33 cellular contexts compared by ENCODE assay signal in genomic region chr1:157277281-157277680, GRCh38.
"Had no signal": no experiment of that assay in that cellular context is flagged by ENCODE, and none has a peak within 500 bp of the region (broad histone marks: within the 10 kb centered on the region; RNA-seq: fewer than 3 reads in every experiment).

No MANE protein-coding gene starts in this region.

- H3K9me3 ChIP-seq: ascending aorta, breast epithelium, colonic mucosa, esophagus squamous epithelium, gastroesophageal sphincter had no signal

- DNase-seq: activated CD4-positive, alpha-beta memory T cell treated with anti-CD3 and anti-CD28 coated beads for 36 hours; activated CD4-positive, alpha-beta T cell treated with anti-CD3 and anti-CD28 coated beads for 36 hours; activated CD4-positive, alpha-beta T cell treated with anti-CD3 and anti-CD28 coated beads, Interleukin-2, amount 10 ng/mL, durations not matched to agents 24 days and 14 days; activated CD4-positive, CD25-positive, alpha-beta regulatory T cell; activated CD4-positive, CD25-positive, alpha-beta regulatory T cell treated with anti-CD3 and anti-CD28 coated beads, Interleukin-2, amount 50 U/mL, for 72 hours; activated CD8-positive, alpha-beta memory T cell treated with anti-CD3 and anti-CD28 coated beads, Interleukin-2, amount 10 ng/mL, durations not matched to agents 7 days and 5 days; activated CD8-positive, alpha-beta memory T cell treated with anti-CD3 and anti-CD28 coated beads, Interleukin-2, amount 50 U/mL, for 4 hours; activated CD8-positive, alpha-beta T cell treated with anti-CD3 and anti-CD28 coated beads, Interleukin-2, amount 10 ng/mL, durations not matched to agents 7 days and 5 days; activated gamma-delta T cell; activated naive CD4-positive, alpha-beta T cell; activated naive CD4-positive, alpha-beta T cell treated with anti-CD3 and anti-CD28 coated beads, Interleukin-2, amount 10 ng/mL, durations not matched to agents 7 days and 5 days; activated naive CD8-positive, alpha-beta T cell treated with anti-CD3 and anti-CD28 coated beads, Interleukin-2, amount 10 ng/mL, durations not matched to agents 7 days and 5 days; activated T-cell treated with anti-CD3 and anti-CD28 coated beads, Interleukin-2, amount 50 U/mL, for 1 hour; activated T-cell treated with anti-CD3 and anti-CD28 coated beads, Interleukin-2, amount 50 U/mL, for 48 hours; central memory CD4-positive, alpha-beta T cell; cerebellar nuclear complex; colonic mucosa; dorsolateral prefrontal cortex; effector memory CD4-positive, alpha-beta T cell; erythroblast; esophagus squamous epithelium; foreskin melanocyte; heart right ventricle; T-helper 2 cell had no signal

- H3K27ac Mint-ChIP-seq: activated CD4-positive, alpha-beta memory T cell treated with anti-CD3 and anti-CD28 coated beads for 36 hours; activated CD4-positive, alpha-beta T cell treated with anti-CD3 and anti-CD28 coated beads for 36 hours; activated CD4-positive, alpha-beta T cell treated with anti-CD3 and anti-CD28 coated beads, Interleukin-2, amount 10 ng/mL, durations not matched to agents 24 days and 14 days; activated CD8-positive, alpha-beta memory T cell treated with anti-CD3 and anti-CD28 coated beads, Interleukin-2, amount 10 ng/mL, durations not matched to agents 7 days and 5 days; activated CD8-positive, alpha-beta T cell treated with anti-CD3 and anti-CD28 coated beads, Interleukin-2, amount 10 ng/mL, durations not matched to agents 7 days and 5 days; activated naive CD4-positive, alpha-beta T cell treated with anti-CD3 and anti-CD28 coated beads, Interleukin-2, amount 10 ng/mL, durations not matched to agents 7 days and 5 days; activated naive CD4-positive, alpha-beta T cell treated with anti-CD3 and anti-CD28 coated beads, Interleukin-2, amount 50 U/mL, for 72 hours; activated naive CD8-positive, alpha-beta T cell treated with anti-CD3 and anti-CD28 coated beads, Interleukin-2, amount 10 ng/mL, durations not matched to agents 7 days and 5 days; activated T-helper 1 cell treated with anti-CD3 and anti-CD28 coated beads, Interleukin-12 subunit alpha, Interleukin-12 subunit beta, Interleukin-2, Interleukin-4 antibody, amounts not matched to agents 30 ng/mL and 10 ng/mL and 1 ng/mL, durations not matched to agents 14 hours and 24 hours and 36 hours; activated T-helper 2 cell treated with anti-CD3 and anti-CD28 coated beads, Interferon-gamma antibody, Interleukin-2, Interleukin-4, amounts not matched to agents 10 μg/mL and 5 μg/mL and 100 μg/mL, durations not matched to agents 14 hours and 24 hours and 36 hours; brain; dendritic cell treated with granulocyte-macrophage colony-stimulating factor and Interleukin-4, amounts not matched to agents 40 ng/mL and 50 ng/mL, for 4 days had no signal

- H3K27me3 ChIP-seq: ascending aorta, breast epithelium, cardiac muscle cell, colonic mucosa had no signal

- H3K27ac ChIP-seq: ascending aorta, breast epithelium, cardiac muscle cell, colonic mucosa, dorsolateral prefrontal cortex, esophagus squamous epithelium, gastroesophageal sphincter, heart right ventricle had no signal

- H3K36me3 ChIP-seq: ascending aorta, breast epithelium, cardiac muscle cell, colonic mucosa, esophagus squamous epithelium, gastroesophageal sphincter, heart right ventricle had no signal

- H3K4me3 Mint-ChIP-seq: activated CD4-positive, alpha-beta memory T cell treated with anti-CD3 and anti-CD28 coated beads for 36 hours; activated CD4-positive, alpha-beta T cell treated with anti-CD3 and anti-CD28 coated beads for 36 hours; activated CD4-positive, alpha-beta T cell treated with anti-CD3 and anti-CD28 coated beads, Interleukin-2, amount 10 ng/mL, durations not matched to agents 24 days and 14 days; activated CD8-positive, alpha-beta memory T cell treated with anti-CD3 and anti-CD28 coated beads, Interleukin-2, amount 10 ng/mL, durations not matched to agents 7 days and 5 days; activated CD8-positive, alpha-beta T cell treated with anti-CD3 and anti-CD28 coated beads, Interleukin-2, amount 10 ng/mL, durations not matched to agents 7 days and 5 days; activated naive CD4-positive, alpha-beta T cell treated with anti-CD3 and anti-CD28 coated beads, Interleukin-2, amount 10 ng/mL, durations not matched to agents 7 days and 5 days; activated naive CD8-positive, alpha-beta T cell treated with anti-CD3 and anti-CD28 coated beads, Interleukin-2, amount 10 ng/mL, durations not matched to agents 7 days and 5 days; activated T-helper 1 cell treated with anti-CD3 and anti-CD28 coated beads, Interleukin-12 subunit alpha, Interleukin-12 subunit beta, Interleukin-2, Interleukin-4 antibody, amounts not matched to agents 30 ng/mL and 10 ng/mL and 1 ng/mL, durations not matched to agents 14 hours and 24 hours and 36 hours; brain; dendritic cell treated with granulocyte-macrophage colony-stimulating factor and Interleukin-4, amounts not matched to agents 40 ng/mL and 50 ng/mL, for 4 days had no signal

- H3K27me3 Mint-ChIP-seq: brain had no signal

- H3K4me1 Mint-ChIP-seq: activated CD4-positive, alpha-beta T cell treated with anti-CD3 and anti-CD28 coated beads for 36 hours; activated CD4-positive, alpha-beta T cell treated with anti-CD3 and anti-CD28 coated beads, Interleukin-2, amount 10 ng/mL, durations not matched to agents 24 days and 14 days; activated CD8-positive, alpha-beta memory T cell treated with anti-CD3 and anti-CD28 coated beads, Interleukin-2, amount 10 ng/mL, durations not matched to agents 7 days and 5 days; activated naive CD4-positive, alpha-beta T cell treated with anti-CD3 and anti-CD28 coated beads, Interleukin-2, amount 10 ng/mL, durations not matched to agents 7 days and 5 days; activated naive CD8-positive, alpha-beta T cell treated with anti-CD3 and anti-CD28 coated beads, Interleukin-2, amount 10 ng/mL, durations not matched to agents 7 days and 5 days; brain had no signal

- H3K4me3 ChIP-seq: ascending aorta, breast epithelium, cardiac muscle cell, colonic mucosa, dorsolateral prefrontal cortex, esophagus squamous epithelium, gastroesophageal sphincter, heart right ventricle had no signal

- H3K9me3 Mint-ChIP-seq: activated CD4-positive, alpha-beta memory T cell treated with anti-CD3 and anti-CD28 coated beads for 36 hours; activated CD4-positive, alpha-beta T cell treated with anti-CD3 and anti-CD28 coated beads, Interleukin-2, amount 10 ng/mL, durations not matched to agents 24 days and 14 days; activated naive CD4-positive, alpha-beta T cell treated with anti-CD3 and anti-CD28 coated beads, Interleukin-2, amount 10 ng/mL, durations not matched to agents 7 days and 5 days; activated naive CD4-positive, alpha-beta T cell treated with anti-CD3 and anti-CD28 coated beads, Interleukin-2, amount 50 U/mL, for 72 hours; activated naive CD8-positive, alpha-beta T cell treated with anti-CD3 and anti-CD28 coated beads, Interleukin-2, amount 10 ng/mL, durations not matched to agents 7 days and 5 days; activated T-helper 1 cell treated with anti-CD3 and anti-CD28 coated beads, Interleukin-12 subunit alpha, Interleukin-12 subunit beta, Interleukin-2, Interleukin-4 antibody, amounts not matched to agents 30 ng/mL and 10 ng/mL and 1 ng/mL, durations not matched to agents 14 hours and 24 hours and 36 hours; activated T-helper 2 cell treated with anti-CD3 and anti-CD28 coated beads, Interferon-gamma antibody, Interleukin-2, Interleukin-4, amounts not matched to agents 10 μg/mL and 5 μg/mL and 100 μg/mL, durations not matched to agents 14 hours and 24 hours and 36 hours; brain; dendritic cell treated with granulocyte-macrophage colony-stimulating factor and Interleukin-4, amounts not matched to agents 40 ng/mL and 50 ng/mL, for 4 days had no signal

- ATAC-seq: activated CD4-positive, alpha-beta T cell treated with anti-CD3 and anti-CD28 coated beads for 36 hours; activated CD8-positive, alpha-beta memory T cell treated with anti-CD3 and anti-CD28 coated beads, Interleukin-2, amount 10 ng/mL, durations not matched to agents 7 days and 5 days; activated CD8-positive, alpha-beta T cell treated with anti-CD3 and anti-CD28 coated beads, Interleukin-2, amount 10 ng/mL, durations not matched to agents 7 days and 5 days; activated naive CD4-positive, alpha-beta T cell treated with anti-CD3 and anti-CD28 coated beads, Interleukin-2, amount 50 U/mL, for 72 hours; gastroesophageal sphincter; heart right ventricle had no signal

- H3K4me1 ChIP-seq: ascending aorta, breast epithelium, colonic mucosa, esophagus squamous epithelium, gastroesophageal sphincter, heart right ventricle had no signal

- H3K36me3 Mint-ChIP-seq: activated CD4-positive, alpha-beta memory T cell treated with anti-CD3 and anti-CD28 coated beads for 36 hours; activated CD8-positive, alpha-beta memory T cell treated with anti-CD3 and anti-CD28 coated beads, Interleukin-2, amount 10 ng/mL, durations not matched to agents 7 days and 5 days; activated naive CD4-positive, alpha-beta T cell treated with anti-CD3 and anti-CD28 coated beads, Interleukin-2, amount 10 ng/mL, durations not matched to agents 7 days and 5 days; activated naive CD4-positive, alpha-beta T cell treated with anti-CD3 and anti-CD28 coated beads, Interleukin-2, amount 50 U/mL, for 72 hours; activated naive CD8-positive, alpha-beta T cell treated with anti-CD3 and anti-CD28 coated beads, Interleukin-2, amount 10 ng/mL, durations not matched to agents 7 days and 5 days; brain had no signal
